18 cellular contexts compared by ENCODE assay signal in genomic region chr19:1616396-1616795, GRCh38. TPM values are rescaled to one million over a fixed set of nuclear protein-coding genes. Genes with fewer than 3 reads are reported as not detected.
DNase-seq lines count a peak whose midpoint lies in the region; ATAC-seq and TF ChIP-seq lines count a peak whose summit lies in the region.
"Had no signal": no experiment of that assay in that cellular context is flagged by ENCODE, and none has a peak within 500 bp of the region (broad histone marks: within the 10 kb centered on the region; RNA-seq: fewer than 3 reads in every experiment).

No MANE protein-coding gene starts in this region.

- WGBS in SK-N-SH (ENCODE audit: low lambda C conversion rate), result 96% methylated on average over 8 of the region's 8 CpGs

- H3K9ac ChIP-seq in SK-N-SH, result no peak overlapping the region
- H3K9ac ChIP-seq in OCI-LY3 (ENCODE audit: low read length), result no peak overlapping the region
- H3K9ac ChIP-seq: GM23248 had no signal

- H3K27ac ChIP-seq in SK-N-SH (ENCODE audit: low read depth in 2 of 2, low read length in 1 of 2) (no peak overlapping the region), OCI-LY3 (ENCODE audit: low read length) (0 out of 2 replicates have a peak overlapping the region, but pooled peaks have one; percentile 1), muscle layer of duodenum (ENCODE audit: low read length) (peak overlapping the region; percentile 45)
- H3K27ac ChIP-seq: 22Rv1, breast epithelium, GM23248, right lobe of liver had no signal

- H4K20me1 ChIP-seq in SK-N-SH (ENCODE audit: insufficient read depth) (peaks cover 10% of the 10 kb centered on the region; the same call in 1 of the 2 replicates), OCI-LY3 (ENCODE audit: insufficient read depth, low read length) (peaks cover 43% of the 10 kb centered on the region)

- H3K79me2 ChIP-seq in SK-N-SH (ENCODE audit: insufficient read depth) (no peaks in the 10 kb centered on the region), OCI-LY3 (ENCODE audit: low read length) (peaks cover 3% of the 10 kb centered on the region; the same call in 1 of the 2 replicates)

- H3K4me1 Mint-ChIP-seq in effector memory CD8-positive, alpha-beta T cell (ENCODE audit: low read depth in 2 of 2), result peaks cover 0 to 18% of the 10 kb centered on the region in 2 donors

- H3K27me3 Mint-ChIP-seq in effector memory CD8-positive, alpha-beta T cell, result no peaks in the 10 kb centered on the region

- H3K4me1 ChIP-seq in SK-N-SH (ENCODE audit: control insufficient read depth in 1 of 2, insufficient read depth in 2 of 2, low read depth in 1 of 2, low read length in 1 of 2) (no peaks in the 10 kb centered on the region; a peak in 1 of 4 replicates), OCI-LY3 (ENCODE audit: low read length) (peaks cover 7% of the 10 kb centered on the region), muscle layer of duodenum (ENCODE audit: control insufficient read depth in 1 of 2, insufficient read depth in 2 of 2, low read length in 2 of 2) (peaks cover 0 to 4% of the 10 kb centered on the region in 2 donors)
- H3K4me1 ChIP-seq: breast epithelium, right lobe of liver had no signal

- no peak for TF ChIP-seq EP300 in SK-N-SH (IDR thresholded peaks at IDR 0.05; ENCODE audit: borderline replicate concordance in 1 of 2, low read depth in 1 of 2, low read length in 1 of 2)

- H3K36me3 Mint-ChIP-seq in effector memory CD8-positive, alpha-beta T cell (ENCODE audit: insufficient read depth), result peaks cover 11% of the 10 kb centered on the region

- TF ChIP-seq CTCF in SK-N-SH (IDR thresholded peaks at IDR 0.05) (no peak), OCI-LY3 (IDR thresholded peaks at IDR 0.05; ENCODE audit: low read depth, low read length) (no peak)

- no peak overlapping the region for H3K4me3 Mint-ChIP-seq in effector memory CD8-positive, alpha-beta T cell
- H3K4me3 Mint-ChIP-seq: CD8-positive, alpha-beta T cell had no signal

- H3K27me3 ChIP-seq in SK-N-SH (ENCODE audit: insufficient read depth) (no peaks in the 10 kb centered on the region), OCI-LY3 (ENCODE audit: low read depth, low read length) (no peaks in the 10 kb centered on the region), muscle layer of duodenum (ENCODE audit: low read depth, low read length) (no peaks in the 10 kb centered on the region)
- H3K27me3 ChIP-seq: breast epithelium, right lobe of liver, stomach had no signal

- H3K9me3 Mint-ChIP-seq in effector memory CD8-positive, alpha-beta T cell, result no peaks in the 10 kb centered on the region
- H3K9me3 Mint-ChIP-seq: CD8-positive, alpha-beta T cell had no signal

- H3K4me3 ChIP-seq in SK-N-SH (ENCODE audit: low read depth in 2 of 2, low read length in 1 of 2) (no peak overlapping the region), OCI-LY3 (ENCODE audit: low read length) (no peak overlapping the region), muscle layer of duodenum (ENCODE audit: low read depth in 1 of 2, low read length in 2 of 2) (no peak overlapping the region)
- H3K4me3 ChIP-seq: breast epithelium, GM23248, lung, right lobe of liver, stomach had no signal

- H3K4me2 ChIP-seq in SK-N-SH, result no peak overlapping the region
- no peak overlapping the region for H3K4me2 ChIP-seq in OCI-LY3 (ENCODE audit: low read length)

- H2AFZ ChIP-seq in SK-N-SH (ENCODE audit: low read depth) (no peak overlapping the region), OCI-LY3 (ENCODE audit: low read depth, low read length) (no peak overlapping the region)
- H2AFZ ChIP-seq: GM23248 had no signal

- CTCF ChIA-PET in SK-N-SH (lab: Yijun Ruan, JAX), result interaction anchor here (1.4 to 2.1 kb wide), 4 partner anchors 9 to 210 kb away, joined by 4 to 9 read pairs (median 4); partner anchors contain the start of gene UQCR11

- H3K9me2 ChIP-seq in SK-N-SH, result no peaks in the 10 kb centered on the region

- POLR2A ChIA-PET in SK-N-SH (lab: Yijun Ruan, JAX), result no interaction called here

- H3K27ac Mint-ChIP-seq in effector memory CD8-positive, alpha-beta T cell, result peak overlapping the region; percentile 1 to 86

- no peak for ATAC-seq in SK-N-SH treated with all-trans-retinoic acid at 6 μM for 48 hours
- no peak for ATAC-seq in effector memory CD8-positive, alpha-beta T cell (replicated peaks)
- ATAC-seq: right lobe of liver had no signal

- no peaks in the 10 kb centered on the region for H3F3A ChIP-seq in SK-N-SH (replicated peaks; ENCODE audit: insufficient read depth)

- H3K9me3 ChIP-seq in SK-N-SH (no peaks in the 10 kb centered on the region), OCI-LY3 (ENCODE audit: insufficient read depth, low read length) (no peaks in the 10 kb centered on the region), muscle layer of duodenum (ENCODE audit: control insufficient read depth in 1 of 2, low read length in 2 of 2) (no peaks in the 10 kb centered on the region)
- H3K9me3 ChIP-seq: breast epithelium, right lobe of liver, stomach had no signal

- no peak for TF ChIP-seq RAD21 in SK-N-SH (IDR thresholded peaks at IDR 0.05; ENCODE audit: low read length)

- no peak for DNase-seq in SK-N-SH
- no peak for DNase-seq in effector memory CD8-positive, alpha-beta T cell
- DNase-seq in NCI-H128 (lab: John Stamatoyannopoulos, UW; ENCODE audit: unreplicated experiment), result no peak
- no peak for DNase-seq in NCI-H2171 treated with DMSO at 0.1 percent for 48 hours (lab: John Stamatoyannopoulos, UW)
- no peak for DNase-seq in foreskin melanocyte
- DNase-seq: CD8-positive, alpha-beta T cell; GDM1; GM23248; NCI-H1417; NCI-H446 treated with DMSO at 0.1 percent for 48 hours; right lobe of liver; stomach had no signal

- H3K36me3 ChIP-seq in SK-N-SH (replicated peaks in 1 of 2; ENCODE audit: control insufficient read depth in 1 of 2, insufficient read depth in 2 of 2, low read length in 1 of 2) (peaks cover 3 to 80% of the 10 kb centered on the region in 2 experiments), OCI-LY3 (replicated peaks; ENCODE audit: low read depth, low read length) (peaks cover 83% of the 10 kb centered on the region), muscle layer of duodenum (ENCODE audit: control insufficient read depth in 1 of 2, insufficient read depth in 2 of 2, low read length in 2 of 2) (peaks cover 4 to 69% of the 10 kb centered on the region in 2 donors)

TF ChIP-seq in SK-N-SH treated with all-trans-retinoic acid at 6 μM for 48 hours, 23 proteins besides CTCF, POLR2A, EP300 and RAD21:
- TF ChIP-seq ISL1 (CRISPR knock-in tag; IDR thresholded peaks at IDR 0.05) (peak; percentile 58), ZNF565 (CRISPR knock-in tag; conservative IDR thresholded peaks at IDR 0.05; ENCODE audit: low read depth) (no peak), PPARA (CRISPR knock-in tag; IDR thresholded peaks at IDR 0.05; ENCODE audit: borderline replicate concordance) (no peak), BACH2 (CRISPR knock-in tag; IDR thresholded peaks at IDR 0.05; ENCODE audit: borderline replicate concordance) (no peak), ESRRG (CRISPR knock-in tag; IDR thresholded peaks at IDR 0.05) (no peak), TOX (CRISPR knock-in tag; IDR thresholded peaks at IDR 0.05; ENCODE audit: borderline replicate concordance) (no peak)

TF ChIP-seq in SK-N-SH, 30 proteins besides CTCF, POLR2A, EP300 and RAD21:
- TF ChIP-seq JUND (IDR thresholded peaks at IDR 0.05), result no peak

RNA-seq across cellular contexts. Expression of gene UQCR11, which starts 11.1 kb away (rescaled TPM):
- polyA plus RNA-seq in SK-N-SH (2012; rRNA removed), result 247 and 372 TPM in 2 replicates
- polyA plus RNA-seq in SK-N-SH (2012; cell fraction: cytosol; rRNA removed), result 232 and 233 TPM in 2 replicates
- polyA plus RNA-seq in SK-N-SH (2012; cell fraction: nucleus; rRNA removed), result 81.2 and 187 TPM in 2 replicates

RNA-seq across cellular contexts. Expression of gene MBD3, which starts 23.7 kb away (rescaled TPM):
- 74.1 and 96.5 TPM in 2 replicates for polyA plus RNA-seq in SK-N-SH (2012; rRNA removed)
- 44.9 and 52.3 TPM in 2 replicates for polyA plus RNA-seq in SK-N-SH (2012; cell fraction: cytosol; rRNA removed)
- polyA plus RNA-seq in SK-N-SH (2012; cell fraction: nucleus; rRNA removed), result 183 and 250 TPM in 2 replicates

RNA-seq across cellular contexts. Expression of gene TCF3, which starts 36.0 kb away (rescaled TPM):
- 81.3 and 104 TPM in 2 replicates for polyA plus RNA-seq in SK-N-SH (2012; rRNA removed)
- 49.6 and 82.9 TPM in 2 replicates for polyA plus RNA-seq in SK-N-SH (2012; cell fraction: cytosol; rRNA removed)
- polyA plus RNA-seq in SK-N-SH (2012; cell fraction: nucleus; rRNA removed), result 173 and 175 TPM in 2 replicates

RNA-seq across cellular contexts. Expression of gene MEX3D, which starts 48.3 kb away (rescaled TPM):
- polyA plus RNA-seq in SK-N-SH (2012; rRNA removed), result 11.5 and 14.9 TPM in 2 replicates
- polyA plus RNA-seq in SK-N-SH (2012; cell fraction: cytosol; rRNA removed), result 6.4 and 11.6 TPM in 2 replicates
- 10.4 and 15.7 TPM in 2 replicates for polyA plus RNA-seq in SK-N-SH (2012; cell fraction: nucleus; rRNA removed)

Comparison
In these comparisons a context has a peak if more than half of its experiments do, and no peak if none do; other contexts are left out.
1. H3K27ac ChIP-seq: peak in OCI-LY3 (single experiment) and muscle layer of duodenum (single experiment); none in SK-N-SH (0 of 2).